23 cellular contexts compared by ENCODE assay signal in the genomic region with DNA sequence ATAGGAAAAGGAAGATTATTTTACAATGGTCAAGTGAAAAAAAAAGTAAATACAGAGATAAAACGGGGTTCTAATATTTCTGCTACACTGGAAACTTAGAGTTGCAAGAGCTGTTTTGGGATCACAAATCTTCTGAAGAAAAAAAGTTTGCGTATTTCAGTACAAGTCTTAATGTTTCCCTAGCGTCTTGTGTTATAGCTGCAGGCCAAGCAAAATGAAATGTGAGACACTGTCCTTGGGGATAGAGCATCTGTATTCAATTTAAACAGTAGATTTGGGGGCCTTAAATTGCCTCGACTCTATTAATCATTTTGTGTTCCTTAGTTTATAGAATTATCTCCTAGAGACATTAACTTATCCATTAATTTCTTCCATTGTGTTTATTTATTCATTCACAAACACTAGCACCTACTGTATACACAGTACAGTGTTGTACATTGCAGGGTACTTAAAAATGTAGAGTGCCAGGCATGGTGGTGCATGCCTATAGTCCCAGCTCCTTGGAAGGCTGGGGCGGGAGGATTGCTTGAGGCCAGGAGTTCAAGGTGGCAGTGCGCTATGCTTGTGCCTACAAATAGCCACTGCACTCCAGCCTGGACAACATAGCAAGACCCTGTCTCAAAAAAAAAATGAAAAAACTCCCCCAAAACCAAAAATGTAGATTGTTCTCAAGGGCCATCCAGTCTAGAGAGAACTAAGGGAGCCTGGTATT.
"Had no signal": no experiment of that assay in that cellular context is flagged by ENCODE, and none has a peak within 500 bp of the region (broad histone marks: within the 10 kb centered on the region; RNA-seq: fewer than 3 reads in every experiment).

No MANE protein-coding gene starts in this region.

- H3K27me3 Mint-ChIP-seq: activated CD4-positive, alpha-beta T cell treated with anti-CD3 and anti-CD28 coated beads, Interleukin-2, amount 10 ng/mL, durations not matched to agents 7 days and 5 days; activated CD8-positive, alpha-beta memory T cell treated with anti-CD3 and anti-CD28 coated beads, Interleukin-2, amount 10 ng/mL, durations not matched to agents 7 days and 5 days; activated CD8-positive, alpha-beta T cell treated with anti-CD3 and anti-CD28 coated beads for 36 hours; activated naive CD8-positive, alpha-beta T cell treated with anti-CD3 and anti-CD28 coated beads, Interleukin-2, amount 50 U/mL, for 24 hours; brain; naive thymus-derived CD4-positive, alpha-beta T cell; progenitor cell of endocrine pancreas had no signal

- H3K9me3 Mint-ChIP-seq: activated naive CD8-positive, alpha-beta T cell treated with anti-CD3 and anti-CD28 coated beads, Interleukin-2, amount 50 U/mL, for 24 hours had no signal

- H3K4me3 ChIP-seq: heart right ventricle, lower lobe of right lung, tibial nerve had no signal

- H3K27ac ChIP-seq: heart right ventricle, lower lobe of right lung, WERI-Rb-1 had no signal

- H3K4me3 Mint-ChIP-seq: activated CD4-positive, alpha-beta T cell treated with anti-CD3 and anti-CD28 coated beads, Interleukin-2, amount 10 ng/mL, durations not matched to agents 7 days and 5 days; activated CD8-positive, alpha-beta memory T cell treated with anti-CD3 and anti-CD28 coated beads, Interleukin-2, amount 10 ng/mL, durations not matched to agents 7 days and 5 days; activated CD8-positive, alpha-beta T cell treated with anti-CD3 and anti-CD28 coated beads for 36 hours; activated naive CD8-positive, alpha-beta T cell treated with anti-CD3 and anti-CD28 coated beads, Interleukin-2, amount 50 U/mL, for 24 hours; brain; naive thymus-derived CD4-positive, alpha-beta T cell had no signal

- H3K27ac Mint-ChIP-seq: activated CD4-positive, alpha-beta T cell treated with anti-CD3 and anti-CD28 coated beads, Interleukin-2, amount 10 ng/mL, durations not matched to agents 7 days and 5 days; activated CD8-positive, alpha-beta memory T cell treated with anti-CD3 and anti-CD28 coated beads, Interleukin-2, amount 10 ng/mL, durations not matched to agents 7 days and 5 days; activated CD8-positive, alpha-beta T cell treated with anti-CD3 and anti-CD28 coated beads for 36 hours; activated naive CD8-positive, alpha-beta T cell treated with anti-CD3 and anti-CD28 coated beads, Interleukin-2, amount 50 U/mL, for 24 hours; brain; progenitor cell of endocrine pancreas had no signal

- H3K9me3 ChIP-seq: lower lobe of right lung, tibial nerve had no signal

- ATAC-seq: activated CD8-positive, alpha-beta memory T cell treated with anti-CD3 and anti-CD28 coated beads, Interleukin-2, amount 10 ng/mL, durations not matched to agents 7 days and 5 days; activated CD8-positive, alpha-beta T cell treated with anti-CD3 and anti-CD28 coated beads for 36 hours; activated naive CD8-positive, alpha-beta T cell treated with anti-CD3 and anti-CD28 coated beads, Interleukin-2, amount 50 U/mL, for 24 hours; heart right ventricle; left lobe of liver; lower lobe of right lung; naive thymus-derived CD4-positive, alpha-beta T cell; stimulated activated naive CD8-positive, alpha-beta T cell treated with anti-CD3 and anti-CD28 coated beads, Interleukin-15, Interleukin-2, amounts not matched to agents 100 U/mL and 50 U/mL, for 24 hours had no signal

- DNase-seq: activated CD4-positive, alpha-beta T cell treated with anti-CD3 and anti-CD28 coated beads, Interleukin-2, amount 10 ng/mL, durations not matched to agents 7 days and 5 days; activated CD4-positive, CD25-positive, alpha-beta regulatory T cell treated with anti-CD3 and anti-CD28 coated beads, Interleukin-2, amount 50 U/mL, for 72 hours; activated CD8-positive, alpha-beta memory T cell treated with anti-CD3 and anti-CD28 coated beads, Interleukin-2, amount 10 ng/mL, durations not matched to agents 7 days and 5 days; activated CD8-positive, alpha-beta T cell treated with anti-CD3 and anti-CD28 coated beads for 36 hours; activated gamma-delta T cell; activated naive CD4-positive, alpha-beta T cell treated with anti-CD3 and anti-CD28 coated beads, Interleukin-2, amount 50 U/mL, for 16 hours; activated naive CD8-positive, alpha-beta T cell treated with anti-CD3 and anti-CD28 coated beads, Interleukin-2, amount 50 U/mL, for 24 hours; activated T-cell treated with anti-CD3 and anti-CD28 coated beads for 4 hours; aorta; effector CD8-positive, alpha-beta T cell; heart right ventricle; kidney; lower lobe of right lung; naive thymus-derived CD4-positive, alpha-beta T cell; retina; stimulated activated CD4-positive, alpha-beta T cell treated with anti-CD3 and anti-CD28 coated beads, Interleukin-4, amount 100 ng/mL, for 24 hours; stimulated activated naive CD8-positive, alpha-beta T cell treated with anti-CD3 and anti-CD28 coated beads, Interleukin-15, Interleukin-2, amounts not matched to agents 100 U/mL and 50 U/mL, for 24 hours; T-helper 1 cell; WERI-Rb-1 had no signal

- H3K36me3 ChIP-seq: lower lobe of right lung, tibial nerve, WERI-Rb-1 had no signal
